Comparison of ENCODE assay signal across 1 cellular context in the genomic region with DNA sequence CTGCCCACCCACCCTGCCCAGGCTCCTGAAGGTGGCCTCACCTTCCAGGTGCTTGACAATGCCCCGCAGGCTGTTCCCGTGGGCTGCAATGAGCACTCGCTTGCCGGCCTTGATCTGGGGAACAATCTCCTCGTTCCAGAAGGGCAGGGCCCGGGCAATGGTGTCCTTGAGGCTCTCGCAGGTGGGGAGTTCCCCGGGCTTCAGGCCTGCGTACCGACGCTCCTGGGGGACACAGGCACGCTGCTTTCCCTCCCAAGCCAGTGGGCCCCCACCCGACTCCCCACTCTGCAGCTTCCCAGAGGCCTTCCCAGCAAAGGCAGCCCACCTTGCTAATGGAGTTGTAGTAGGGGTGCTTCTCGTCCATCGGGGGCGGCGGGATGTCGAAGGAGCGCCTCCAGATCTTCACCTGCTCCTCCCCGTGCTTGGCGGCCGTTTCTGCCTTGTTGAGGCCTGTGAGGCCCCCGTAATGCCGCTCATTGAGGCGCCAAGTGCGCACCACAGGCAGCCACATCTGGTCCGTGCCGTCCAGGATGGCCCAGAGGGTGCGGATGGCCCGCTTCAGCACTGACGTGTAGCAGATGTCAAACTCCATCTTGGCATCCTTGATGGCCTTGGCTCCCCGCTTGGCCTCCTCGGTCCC.
TF ChIP-seq lines count a peak whose summit lies in the region.

No MANE protein-coding gene starts in this region.

TF ChIP-seq in GM12878, 131 proteins besides CTCF, POLR2A, EP300 and RAD21:
- TF ChIP-seq POLR2AphosphoS2 (IDR thresholded peaks at IDR 0.05; ENCODE audit: low read depth, low read length) (peak; percentile 50; the same call in 1 of the 2 replicates), POLR2AphosphoS5 (IDR thresholded peaks at IDR 0.05; ENCODE audit: low read length) (0 out of 2 replicates have a peak, but pooled peaks have one; percentile 5), FOXM1 (IDR thresholded peaks at IDR 0.05; ENCODE audit: low read depth, low read length) (no peak), RUNX3 (IDR thresholded peaks at IDR 0.05; ENCODE audit: low read length) (no peak), POU2F2 (IDR thresholded peaks at IDR 0.05; ENCODE audit: borderline replicate concordance, low read depth, low read length) (0 out of 3 replicates have a peak, but pooled peaks have one; percentile 7), BCL3 (IDR thresholded peaks at IDR 0.05; ENCODE audit: borderline replicate concordance, insufficient read depth, low read depth, low read length, poor library complexity, severe bottlenecking) (peak; percentile 22)
